ENCODE assay signal across 12 cellular contexts in the genomic region with DNA sequence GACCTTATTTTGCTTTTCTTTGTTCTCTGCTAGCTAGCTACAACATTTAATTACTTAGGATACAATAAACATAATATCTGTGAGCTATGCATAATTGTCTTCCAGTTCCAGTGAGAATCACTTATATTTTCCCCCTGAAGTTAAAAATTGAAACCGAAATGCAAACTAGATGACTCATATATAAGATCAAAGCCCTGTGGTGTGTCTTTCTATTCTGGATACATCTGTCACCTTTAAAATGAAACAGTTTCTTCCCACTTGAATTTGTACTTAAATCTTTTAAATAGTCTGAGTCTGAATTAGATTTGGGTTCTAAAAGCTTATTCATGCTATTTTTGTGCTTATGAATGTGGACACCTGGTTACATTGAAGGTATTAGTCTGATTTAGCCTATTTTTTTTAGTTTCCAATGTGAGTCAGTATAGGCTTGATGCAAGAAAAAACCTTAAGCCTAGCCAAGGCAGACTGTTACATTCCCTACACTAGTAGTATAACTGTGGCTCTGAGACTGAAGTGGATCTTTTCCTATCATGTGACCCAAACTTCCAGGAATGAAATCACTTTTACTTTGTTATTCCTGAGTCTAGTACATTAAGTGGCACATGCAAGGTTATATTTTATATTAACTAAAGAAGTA.
DNase-seq lines count a peak whose midpoint lies in the region; ATAC-seq and TF ChIP-seq lines count a peak whose summit lies in the region.
"Had no signal": no experiment of that assay in that cellular context is flagged by ENCODE, and none has a peak within 500 bp of the region (broad histone marks: within the 10 kb centered on the region; RNA-seq: fewer than 3 reads in every experiment).

No MANE protein-coding gene starts in this region.

- H3K4me1 Mint-ChIP-seq in nephron progenitor cell, result no peaks in the 10 kb centered on the region

- peak; percentile 6 for DNase-seq in fibroblast of gingiva (ENCODE audit: low read depth)
- no peak for DNase-seq in nephron progenitor cell
- no peak for DNase-seq in HEK293T (ENCODE audit: extremely low spot score)
- DNase-seq in thyroid gland, result no peak
- no peak for DNase-seq in right cardiac atrium
- DNase-seq: activated CD4-positive, alpha-beta memory T cell treated with anti-CD3 and anti-CD28 coated beads for 36 hours; NCI-H2107 had no signal

- no peaks in the 10 kb centered on the region for H3K27me3 Mint-ChIP-seq in nephron progenitor cell (ENCODE audit: low read depth, poor library complexity)

- no peak overlapping the region for H3K27ac Mint-ChIP-seq in nephron progenitor cell
- H3K27ac Mint-ChIP-seq: activated CD4-positive, alpha-beta memory T cell treated with anti-CD3 and anti-CD28 coated beads for 36 hours had no signal

- no peak for TF ChIP-seq POLR2A in thyroid gland (IDR thresholded peaks at IDR 0.05)

- H3K27ac ChIP-seq in thyroid gland (no peak overlapping the region), right cardiac atrium (ENCODE audit: low read length) (no peak overlapping the region)
- H3K27ac ChIP-seq: breast epithelium, SK-N-MC had no signal

- WGBS in thyroid gland, 2 donors, result 83 to 95% methylated on average over 1 of the region's 1 CpG
- 34% methylated on average over 1 of the region's 1 CpG for WGBS in right cardiac atrium

- H3K9me3 ChIP-seq in thyroid gland, result no peaks in the 10 kb centered on the region
- no peaks in the 10 kb centered on the region for H3K9me3 ChIP-seq in right cardiac atrium (ENCODE audit: control insufficient read depth, low read length)
- H3K9me3 ChIP-seq: breast epithelium had no signal

- intact Hi-C loops in thyroid gland (cut with DNase I), result no loop called here
- intact Hi-C loops in right cardiac atrium (cut with DNase I), result no loop called here

- H3K9me3 Mint-ChIP-seq in nephron progenitor cell, result no peaks in the 10 kb centered on the region
- H3K9me3 Mint-ChIP-seq: activated CD4-positive, alpha-beta memory T cell treated with anti-CD3 and anti-CD28 coated beads for 36 hours had no signal

- no peaks in the 10 kb centered on the region for H3K4me1 ChIP-seq in thyroid gland
- H3K4me1 ChIP-seq in right cardiac atrium (ENCODE audit: control insufficient read depth, insufficient read depth, low read length), result peaks cover 2% of the 10 kb centered on the region
- H3K4me1 ChIP-seq: breast epithelium had no signal

- H3K4me3 ChIP-seq in thyroid gland (replicated peaks in 1 of 3), result no peak overlapping the region
- H3K4me3 ChIP-seq in right cardiac atrium (ENCODE audit: low read length), result no peak overlapping the region
- H3K4me3 ChIP-seq: breast epithelium, SK-N-MC had no signal

- POLR2A ChIA-PET in HEK293T (lab: Yijun Ruan, JAX), result no interaction called here

- H3K4me3 Mint-ChIP-seq in nephron progenitor cell, result no peak overlapping the region
- H3K4me3 Mint-ChIP-seq: activated CD4-positive, alpha-beta memory T cell treated with anti-CD3 and anti-CD28 coated beads for 36 hours had no signal

- no peaks in the 10 kb centered on the region for H3K36me3 ChIP-seq in thyroid gland
- H3K36me3 ChIP-seq: breast epithelium had no signal

- no peaks in the 10 kb centered on the region for H3K27me3 ChIP-seq in thyroid gland
- no peaks in the 10 kb centered on the region for H3K27me3 ChIP-seq in right cardiac atrium (ENCODE audit: control insufficient read depth, insufficient read depth)
- H3K27me3 ChIP-seq: breast epithelium had no signal

- ATAC-seq in GM18502 (IDR thresholded peaks at IDR 0.05; ENCODE audit: poor library complexity, unreplicated experiment) (peak; percentile 72), GM21515 (IDR thresholded peaks at IDR 0.05; ENCODE audit: unreplicated experiment) (peak; percentile 70), HG03442 (IDR thresholded peaks at IDR 0.05; ENCODE audit: unreplicated experiment) (peak; percentile 90), right cardiac atrium (no peak)

- CTCF ChIA-PET in HEK293T (lab: Yijun Ruan, JAX), result no interaction called here

- no peaks in the 10 kb centered on the region for H3K36me3 Mint-ChIP-seq in nephron progenitor cell (ENCODE audit: low read depth)
- H3K36me3 Mint-ChIP-seq: activated CD4-positive, alpha-beta memory T cell treated with anti-CD3 and anti-CD28 coated beads for 36 hours had no signal

- TF ChIP-seq CTCF in nephron progenitor cell (IDR thresholded peaks at IDR 0.05), result no peak
- TF ChIP-seq CTCF in thyroid gland (IDR thresholded peaks at IDR 0.05), result no peak

TF ChIP-seq in HEK293T, 16 proteins besides CTCF, POLR2A, EP300 and RAD21:
- TF ChIP-seq SP1 (IDR thresholded peaks at IDR 0.05), result no peak
- no peak for TF ChIP-seq BHLHE40 (IDR thresholded peaks at IDR 0.05; ENCODE audit: borderline replicate concordance)
- TF ChIP-seq ARNT (IDR thresholded peaks at IDR 0.05), result no peak
- TF ChIP-seq ELF4 (IDR thresholded peaks at IDR 0.05), result no peak
- TF ChIP-seq, protein P1, sequence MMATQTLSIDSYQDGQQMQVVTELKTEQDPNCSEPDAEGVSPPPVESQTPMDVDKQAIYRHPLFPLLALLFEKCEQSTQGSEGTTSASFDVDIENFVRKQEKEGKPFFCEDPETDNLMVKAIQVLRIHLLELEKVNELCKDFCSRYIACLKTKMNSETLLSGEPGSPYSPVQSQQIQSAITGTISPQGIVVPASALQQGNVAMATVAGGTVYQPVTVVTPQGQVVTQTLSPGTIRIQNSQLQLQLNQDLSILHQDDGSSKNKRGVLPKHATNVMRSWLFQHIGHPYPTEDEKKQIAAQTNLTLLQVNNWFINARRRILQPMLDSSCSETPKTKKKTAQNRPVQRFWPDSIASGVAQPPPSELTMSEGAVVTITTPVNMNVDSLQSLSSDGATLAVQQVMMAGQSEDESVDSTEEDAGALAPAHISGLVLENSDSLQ (IDR thresholded peaks at IDR 0.05), result no peak
- TF ChIP-seq FOXM1 (IDR thresholded peaks at IDR 0.05; ENCODE audit: borderline replicate concordance), result no peak
- TF ChIP-seq TARDBP (IDR thresholded peaks at IDR 0.05), result no peak
- TF ChIP-seq L3MBTL2 (conservative IDR thresholded peaks at IDR 0.05), result no peak
- TF ChIP-seq SUZ12 (IDR thresholded peaks at IDR 0.05), result no peak
- TF ChIP-seq CTBP1 (IDR thresholded peaks at IDR 0.05; ENCODE audit: borderline replicate concordance), result no peak
- no peak for TF ChIP-seq FOXK2 (IDR thresholded peaks at IDR 0.05)
- no peak for TF ChIP-seq HDGF (IDR thresholded peaks at IDR 0.05; ENCODE audit: borderline replicate concordance)
- no peak for TF ChIP-seq ZNF384 (IDR thresholded peaks at IDR 0.05)
- TF ChIP-seq NFRKB (IDR thresholded peaks at IDR 0.05), result no peak
- no peak for TF ChIP-seq FOXA1 (IDR thresholded peaks at IDR 0.05)
- TF ChIP-seq LEF1 (IDR thresholded peaks at IDR 0.05; ENCODE audit: borderline replicate concordance), result no peak

Comparison
In these comparisons a context has a peak if more than half of its experiments do, and no peak if none do; other contexts are left out.
1. ATAC-seq: peak in GM18502 (single experiment), GM21515 (single experiment) and HG03442 (single experiment); none in right cardiac atrium (0 of 2).